Comparison of ENCODE assay signal across 19 cellular contexts in the genomic region with DNA sequence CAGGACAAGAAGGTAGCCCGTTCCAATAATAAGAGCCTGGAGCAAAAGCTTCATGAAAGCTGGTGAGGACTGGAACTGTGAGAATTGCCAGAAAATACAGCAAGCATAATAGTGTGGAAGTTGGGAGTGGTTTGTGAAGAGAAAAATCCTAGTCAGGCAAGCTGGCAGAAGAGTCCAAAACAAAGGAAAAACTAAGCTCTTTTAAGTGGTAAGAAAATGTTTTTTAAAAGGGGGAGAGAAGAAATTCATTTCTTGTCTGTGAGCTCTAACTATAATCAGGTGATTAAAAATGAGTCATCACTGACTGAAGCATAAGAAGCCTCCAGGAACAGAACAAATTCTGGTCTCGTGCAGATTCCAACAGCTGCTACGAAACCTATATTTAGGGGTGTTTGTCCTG.
DNase-seq lines count a peak whose midpoint lies in the region; ATAC-seq and TF ChIP-seq lines count a peak whose summit lies in the region.
"Had no signal": no experiment of that assay in that cellular context is flagged by ENCODE, and none has a peak within 500 bp of the region (broad histone marks: within the 10 kb centered on the region; RNA-seq: fewer than 3 reads in every experiment).

No MANE protein-coding gene starts in this region.

- in situ Hi-C loops in GM23248 (cut with MboI): no loop called here

- DNase-seq in GM23248 (peak; percentile 39), RWPE2 (ENCODE audit: low spot score) (no peak), fibroblast of mammary gland (ENCODE audit: low read depth) (peak; percentile 67), retinal pigment epithelial cell (ENCODE audit: low read depth) (peak; percentile 64), cortex of kidney (lab: John Stamatoyannopoulos, UW) (no peak)
- DNase-seq: activated CD8-positive, alpha-beta memory T cell treated with anti-CD3 and anti-CD28 coated beads for 24 hours; left ventricle myocardium inferior; naive thymus-derived CD4-positive, alpha-beta T cell; NCI-H187; NCI-H526; stimulated activated CD4-positive, alpha-beta T cell treated with anti-CD3 and anti-CD28 coated beads, Interleukin-15, amount 100 ng/mL, for 24 hours; stomach had no signal

- H3K27me3 ChIP-seq in GM23248 (replicated peaks; ENCODE audit: insufficient read depth): no peaks in the 10 kb centered on the region; the same call in 1 of the 2 replicates
- H3K27me3 ChIP-seq in RWPE2 (ENCODE audit: insufficient read depth, poor library complexity, severe bottlenecking): no peaks in the 10 kb centered on the region
- H3K27me3 ChIP-seq: BLaER1, esophagus muscularis mucosa, stomach had no signal

- H4K20me1 ChIP-seq in GM23248 (ENCODE audit: insufficient read depth): no peaks in the 10 kb centered on the region
- H4K20me1 ChIP-seq: BLaER1 had no signal

- no peak overlapping the region for H3K27ac ChIP-seq in GM23248
- no peak overlapping the region for H3K27ac ChIP-seq in RWPE2 (ENCODE audit: poor library complexity, severe bottlenecking)
- H3K27ac ChIP-seq: BLaER1, esophagus muscularis mucosa, left ventricle myocardium inferior, stomach had no signal

- H3K79me2 ChIP-seq in GM23248 (ENCODE audit: insufficient read depth): no peaks in the 10 kb centered on the region

- no peaks in the 10 kb centered on the region for H3K9me3 ChIP-seq in GM23248 (ENCODE audit: low read depth)
- H3K9me3 ChIP-seq in RWPE2 (ENCODE audit: severe bottlenecking): no peaks in the 10 kb centered on the region
- H3K9me3 ChIP-seq: BLaER1, esophagus muscularis mucosa had no signal

- no peaks in the 10 kb centered on the region for H3K36me3 ChIP-seq in GM23248 (ENCODE audit: low read depth)
- H3K36me3 ChIP-seq in RWPE2 (ENCODE audit: low read depth): no peaks in the 10 kb centered on the region
- H3K36me3 ChIP-seq: BLaER1, esophagus muscularis mucosa, left ventricle myocardium inferior, stomach had no signal

- no peaks in the 10 kb centered on the region for H3K4me1 ChIP-seq in GM23248 (ENCODE audit: insufficient read depth)
- no peaks in the 10 kb centered on the region for H3K4me1 ChIP-seq in RWPE2 (ENCODE audit: insufficient read depth, poor library complexity, severe bottlenecking)
- H3K4me1 ChIP-seq: BLaER1, esophagus muscularis mucosa, left ventricle myocardium inferior, stomach had no signal

- H2AFZ ChIP-seq in GM23248: no peak overlapping the region

- TF ChIP-seq CTCF in RWPE2 (IDR thresholded peaks at IDR 0.05; ENCODE audit: poor library complexity, severe bottlenecking): no peak
- no peak for TF ChIP-seq CTCF in fibroblast of mammary gland (conservative IDR thresholded peaks at IDR 0.05; ENCODE audit: control insufficient read depth, insufficient read depth, low read depth, low read length)
- TF ChIP-seq CTCF in retinal pigment epithelial cell (conservative IDR thresholded peaks at IDR 0.05; ENCODE audit: low read depth, low read length): no peak

- H3K9ac ChIP-seq in GM23248: no peak overlapping the region
- H3K9ac ChIP-seq: BLaER1 had no signal

- H3F3A ChIP-seq in GM23248 (ENCODE audit: insufficient read depth): no peaks in the 10 kb centered on the region

- no peak overlapping the region for H3K4me3 ChIP-seq in GM23248
- H3K4me3 ChIP-seq in RWPE2 (ENCODE audit: severe bottlenecking): no peak overlapping the region
- H3K4me3 ChIP-seq in fibroblast of mammary gland (ENCODE audit: control insufficient read depth, low read depth, low read length): no peak overlapping the region
- no peak overlapping the region for H3K4me3 ChIP-seq in retinal pigment epithelial cell (ENCODE audit: low read length)
- H3K4me3 ChIP-seq: BLaER1, esophagus muscularis mucosa, left ventricle myocardium inferior, stomach had no signal

- H3K4me2 ChIP-seq in GM23248 (ENCODE audit: unreplicated experiment): no peak overlapping the region
- H3K4me2 ChIP-seq: BLaER1 had no signal

- H3K9me2 ChIP-seq in GM23248 (ENCODE audit: insufficient read depth): no peaks in the 10 kb centered on the region

- WGBS in GM23248 (ENCODE audit: low coverage in 1 of 2, low lambda C conversion rate in 2 of 2, missing lambda C conversion rate in 2 of 2), 2 experiments: 6 to 7% methylated on average over 3 of the region's 3 CpGs

- ATAC-seq in RWPE2 (ENCODE audit: low read depth) (0 out of 3 replicates have a peak, but pooled peaks have one; percentile 41), GM18502 (IDR thresholded peaks at IDR 0.05; ENCODE audit: poor library complexity, unreplicated experiment) (no peak)
- ATAC-seq in activated CD4-positive, CD25-positive, alpha-beta regulatory T cell treated with anti-CD3 and anti-CD28 coated beads, Interleukin-2, amount 50 U/mL, for 24 hours: no peak
- ATAC-seq: activated T-helper 17 cell treated with anti-CD3 and anti-CD28 coated beads, Interleukin-2, amount 50 U/mL, for 72 hours; naive thymus-derived CD4-positive, alpha-beta T cell; Panc1; WTC11 had no signal

Comparison
In these comparisons a context has a peak if more than half of its experiments do, and no peak if none do; other contexts are left out.
1. DNase-seq: peak in GM23248 (single experiment), fibroblast of mammary gland (single experiment) and retinal pigment epithelial cell (single experiment); none in RWPE2 (single experiment) and cortex of kidney (single experiment).